ENCODE assay signal across 8 cellular contexts in the genomic region with DNA sequence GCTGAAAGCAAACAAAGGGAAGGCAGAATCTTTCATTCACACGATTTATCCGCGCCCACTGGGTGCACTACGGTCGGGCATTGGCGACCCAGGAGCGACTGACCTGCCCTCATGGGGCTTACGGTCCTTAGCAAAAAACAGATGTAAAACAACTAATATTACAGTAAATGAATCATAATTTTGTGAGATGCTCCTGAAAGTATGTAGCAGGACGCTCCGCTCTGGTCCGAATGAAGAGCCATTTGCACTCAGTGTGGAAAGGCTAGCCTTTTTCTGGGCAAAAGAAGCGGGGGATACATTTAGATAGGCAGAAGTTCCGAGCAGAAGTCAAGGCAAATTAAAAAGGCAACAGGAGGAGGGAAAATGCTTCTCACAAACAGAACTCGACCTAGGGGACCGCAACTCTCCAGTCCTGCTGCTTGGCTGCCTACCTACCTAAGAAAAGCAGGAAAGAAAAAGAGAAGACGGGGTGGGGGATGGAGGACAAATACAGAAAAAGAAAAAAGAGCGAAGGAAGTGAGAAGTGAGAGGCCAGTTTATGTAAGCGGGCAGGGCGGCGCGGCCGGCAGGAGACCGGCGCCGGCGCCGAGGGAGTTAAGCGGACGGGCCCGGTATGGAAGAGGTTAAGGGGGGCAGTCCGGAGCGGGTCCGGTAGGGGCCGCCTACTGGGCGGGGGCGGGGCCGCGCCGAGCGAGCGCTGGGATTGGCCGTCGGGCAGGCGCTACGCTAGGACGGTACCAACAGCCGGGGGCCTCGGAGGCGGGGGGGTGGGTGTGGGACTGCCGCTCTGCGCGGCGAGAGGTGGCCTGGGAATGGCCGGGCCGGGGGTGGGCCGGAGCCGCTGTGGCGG. TPM values are rescaled to one million over a fixed set of nuclear protein-coding genes. Genes with fewer than 3 reads are reported as not detected.
A peak's percentile ranks its signal among the peaks of the same experiment; 100 is the strongest.
DNase-seq lines count a peak whose midpoint lies in the region; ATAC-seq and TF ChIP-seq lines count a peak whose summit lies in the region.

FAM20B (plus strand) TSS at position 770 of the 850 bp plus-strand sequence. CDS start 17,954 bp downstream, outside the sequence.

- H3K4me1 ChIP-seq in ovary (ENCODE audit: insufficient read depth) (peaks cover 9% of the 10 kb centered on the region), thoracic aorta (ENCODE audit: control insufficient read depth in 1 of 2, low read depth in 2 of 2) (peaks cover 13 to 16% of the 10 kb centered on the region in 2 donors)

- no peaks in the 10 kb centered on the region for H3K27me3 Mint-ChIP-seq in activated naive CD8-positive, alpha-beta T cell treated with anti-CD3 and anti-CD28 coated beads, Interleukin-2, amount 50 U/mL, for 24 hours

- 9 to 18% (median 13%) methylated on average over 40 to 58 of the region's 58 CpGs for WGBS in ovary, 3 donors

- ATAC-seq in HG02759 (IDR thresholded peaks at IDR 0.05; ENCODE audit: unreplicated experiment) (peak; percentile 84), Right ventricle myocardium inferior (peak; percentile 97), thoracic aorta (ENCODE audit: insufficient number of reproducible peaks, low FRiP score, low read depth) (peak; percentile 97)
- ATAC-seq in activated naive CD8-positive, alpha-beta T cell treated with anti-CD3 and anti-CD28 coated beads, Interleukin-2, amount 50 U/mL, for 24 hours: peak; percentile 92

- intact Hi-C loops in Right ventricle myocardium inferior (cut with DNase I) (no loop called here), ovary (cut with DNase I) (no loop called here)

- no peaks in the 10 kb centered on the region for H3K27me3 ChIP-seq in ovary
- H3K27me3 ChIP-seq in thoracic aorta (replicated peaks; ENCODE audit: insufficient read depth): no peaks in the 10 kb centered on the region

- TF ChIP-seq POLR2A in ovary (IDR thresholded peaks at IDR 0.05): no peak

- H3K4me3 Mint-ChIP-seq in activated naive CD8-positive, alpha-beta T cell treated with anti-CD3 and anti-CD28 coated beads, Interleukin-2, amount 50 U/mL, for 24 hours: peak within 1 kb of the TSS; percentile 91

- no peaks in the 10 kb centered on the region for H3K36me3 Mint-ChIP-seq in activated naive CD8-positive, alpha-beta T cell treated with anti-CD3 and anti-CD28 coated beads, Interleukin-2, amount 50 U/mL, for 24 hours (ENCODE audit: low read depth)

- DNase-seq in GM12864 (ENCODE audit: low read depth) (peak; percentile 74), NCI-H128 (lab: John Stamatoyannopoulos, UW; ENCODE audit: unreplicated experiment) (peak; percentile 79), T follicular helper cell (ENCODE audit: low read depth) (peak; percentile 81), Right ventricle myocardium inferior (ENCODE audit: missing footprints) (peak; percentile 97), ovary (peak; percentile 94 to 96 (median 94)), thoracic aorta (ENCODE audit: low spot score) (peak; percentile 68)
- peak; percentile 91 for DNase-seq in activated naive CD8-positive, alpha-beta T cell treated with anti-CD3 and anti-CD28 coated beads, Interleukin-2, amount 50 U/mL, for 24 hours

- TF ChIP-seq CTCF in GM12864 (IDR thresholded peaks at IDR 0.05; ENCODE audit: low read depth, low read length, missing control alignments) (no peak), ovary (IDR thresholded peaks at IDR 0.05) (peak in 1 of 3 donors; percentile 10), thoracic aorta (IDR thresholded peaks at IDR 0.05) (no peak)

- H3K4me1 Mint-ChIP-seq in activated naive CD8-positive, alpha-beta T cell treated with anti-CD3 and anti-CD28 coated beads, Interleukin-2, amount 50 U/mL, for 24 hours: peaks cover 37% of the 10 kb centered on the region

- no peaks in the 10 kb centered on the region for H3K36me3 ChIP-seq in ovary
- no peaks in the 10 kb centered on the region for H3K36me3 ChIP-seq in thoracic aorta

- no peaks in the 10 kb centered on the region for H3K9me3 Mint-ChIP-seq in activated naive CD8-positive, alpha-beta T cell treated with anti-CD3 and anti-CD28 coated beads, Interleukin-2, amount 50 U/mL, for 24 hours

- H3K27ac ChIP-seq in ovary (peak within 1 kb of the TSS; percentile 78 to 91), thoracic aorta (peak within 1 kb of the TSS; percentile 83 to 91)

- no peaks in the 10 kb centered on the region for H3K9me3 ChIP-seq in ovary
- H3K9me3 ChIP-seq in thoracic aorta: no peaks in the 10 kb centered on the region

- H3K27ac Mint-ChIP-seq in activated naive CD8-positive, alpha-beta T cell treated with anti-CD3 and anti-CD28 coated beads, Interleukin-2, amount 50 U/mL, for 24 hours: peak within 1 kb of the TSS; percentile 94

- TF ChIP-seq EP300 in ovary (IDR thresholded peaks at IDR 0.05): no peak

- H3K4me3 ChIP-seq in GM12864 (ENCODE audit: low read depth, low read length) (peak within 1 kb of the TSS; percentile 96), ovary (peak within 1 kb of the TSS; percentile 81), thoracic aorta (peak within 1 kb of the TSS; percentile 81)

RNA-seq across cellular contexts. Expression of gene FAM20B, which starts in this region (rescaled TPM):
- total RNA-seq in Right ventricle myocardium inferior: 60.1 TPM
- 10 to 100 TPM; 22.5 to 62.0 (median 49.1) TPM for total RNA-seq in ovary
- polyA plus RNA-seq in ovary: 10 to 100 TPM; 19.0 to 50.1 TPM
- 10 to 100 TPM; 37.2 to 44.9 TPM for total RNA-seq in thoracic aorta

Comparison
In these comparisons a context has a peak if more than half of its experiments do, and no peak if none do; other contexts are left out.
1. Peak in every context shown above with its lines: DNase-seq, ATAC-seq, H3K4me3 ChIP-seq and H3K27ac ChIP-seq.